ENCODE assay signal across 25 cellular contexts in genomic region chr12:47311514-47311913, GRCh38.
DNase-seq lines count a peak whose midpoint lies in the region; ATAC-seq, FAIRE-seq and TF ChIP-seq lines count a peak whose summit lies in the region.
"Had no signal": no experiment of that assay in that cellular context is flagged by ENCODE, and none has a peak within 500 bp of the region (broad histone marks: within the 10 kb centered on the region; RNA-seq: fewer than 3 reads in every experiment).

No MANE protein-coding gene starts in this region.

- in situ Hi-C loops in GM12878 (cut with MboI) = no loop called here

- H3K79me2 ChIP-seq in SU-DHL-6 (ENCODE audit: insufficient read depth, low read length) (no peaks in the 10 kb centered on the region), GM12878 (ENCODE audit: control insufficient read depth, insufficient read depth, low read length) (no peaks in the 10 kb centered on the region)

- SMC1A ChIA-PET in GM12878 (lab: Charles Lee; ENCODE audit: uncharacterized antibody, unreplicated experiment) = interaction anchor here (1.1 to 2.9 kb wide), 4 partner anchors 10 to 278 kb away, joined by 3 to 11 read pairs (median 5); no protein-coding TSS in a partner anchor

- H3K36me3 ChIP-seq in SU-DHL-6 (ENCODE audit: low read length) (no peaks in the 10 kb centered on the region), GM12878 (ENCODE audit: control insufficient read depth in 2 of 2, insufficient read depth in 2 of 2, low read length in 1 of 2) (no peaks in the 10 kb centered on the region), SJCRH30 (no peaks in the 10 kb centered on the region), prostate gland (no peaks in the 10 kb centered on the region)
- H3K36me3 ChIP-seq: BLaER1 treated with 17β-estradiol and CSF1 and Interleukin-3, amounts not matched to agents 10 nM and 100 nM had no signal

- H3K4me3 Mint-ChIP-seq in activated naive CD4-positive, alpha-beta T cell treated with anti-CD3 and anti-CD28 coated beads, Interleukin-2, amount 50 U/mL, for 24 hours = peak overlapping the region; percentile 20
- no peak overlapping the region for H3K4me3 Mint-ChIP-seq in activated naive CD4-positive, alpha-beta T cell treated with anti-CD3 and anti-CD28 coated beads for 36 hours
- H3K4me3 Mint-ChIP-seq in stimulated activated memory B cell treated with anti-CD40 and anti-IgM and Interleukin-4, amounts not matched to agents 10 μg/mL and 1 μg/mL and 100 μg/mL, for 72 hours = no peak overlapping the region
- H3K4me3 Mint-ChIP-seq: CD8-positive, alpha-beta T cell had no signal

- TF ChIP-seq CTCF in SU-DHL-6 (IDR thresholded peaks at IDR 0.05; ENCODE audit: insufficient read depth, low read length, poor library complexity, severe bottlenecking) (no peak), GM12878 (IDR thresholded peaks at IDR 0.05 in 2 of 3, conservative IDR thresholded peaks at IDR 0.05 in 1 of 3; ENCODE audit: control insufficient read depth in 2 of 3, extremely low read depth in 1 of 3, insufficient read depth in 1 of 3, low read depth in 3 of 3, low read length in 3 of 3) (no peak), prostate gland (IDR thresholded peaks at IDR 0.05) (no peak)

- TF ChIP-seq RAD21 in GM12878 (IDR thresholded peaks at IDR 0.05; ENCODE audit: insufficient read depth, low read depth, low read length) = no peak

- WGBS in GM12878 (ENCODE audit: insufficient coverage, insufficient replicate concordance, low lambda C conversion rate, missing lambda C conversion rate) = 45% methylated on average over 4 of the region's 4 CpGs
- 86% methylated on average over 4 of the region's 4 CpGs for WGBS in prostate gland

- RAD21 ChIA-PET in GM12878 (lab: Charles Lee; ENCODE audit: unreplicated experiment) = interaction anchor here (0.6 to 1.5 kb wide), 3 partner anchors 240 to 581 kb away, joined by 3 to 4 read pairs (median 3); no protein-coding TSS in a partner anchor

- CTCF ChIA-PET in activated naive CD4-positive, alpha-beta T cell treated with anti-CD3 and anti-CD28 coated beads for 36 hours (lab: Charles Lee) = interaction anchor here (1.2 kb wide), 1 partner anchor 86 kb away, joined by 4 read pairs; no protein-coding TSS in a partner anchor
- CTCF ChIA-PET in GM12878 (lab: Yijun Ruan, JAX) = interaction anchor here (0.8 to 2.6 kb wide), 4 partner anchors 95 to 279 kb away, joined by 3 to 8 read pairs (median 4); no protein-coding TSS in a partner anchor

- H3K9ac ChIP-seq in SU-DHL-6 (ENCODE audit: low read length) (no peak overlapping the region), GM12878 (ENCODE audit: control insufficient read depth, insufficient read depth, low read length) (no peak overlapping the region)
- H3K9ac ChIP-seq: BLaER1 treated with 17β-estradiol and CSF1 and Interleukin-3, amounts not matched to agents 10 nM and 100 nM had no signal

- BruUV-seq in GM12878 (replicated peaks; lab: Mats Ljungman, UMichigan) = no TSS peak

- H3K9me2 ChIP-seq in SU-DHL-6 (replicated peaks; ENCODE audit: insufficient read depth, low read length) = no peaks in the 10 kb centered on the region

- no peaks in the 10 kb centered on the region for H3K27me3 ChIP-seq in SU-DHL-6 (ENCODE audit: low read length)
- H3K27me3 ChIP-seq in GM12878 (replicated peaks in 1 of 2; ENCODE audit: control insufficient read depth in 2 of 2, insufficient read depth in 2 of 2, low read length in 1 of 2) = no peaks in the 10 kb centered on the region
- no peaks in the 10 kb centered on the region for H3K27me3 ChIP-seq in SJCRH30
- H3K27me3 ChIP-seq in prostate gland (replicated peaks; ENCODE audit: insufficient read depth) = no peaks in the 10 kb centered on the region
- H3K27me3 ChIP-seq: BLaER1 treated with 17β-estradiol and CSF1 and Interleukin-3, amounts not matched to agents 10 nM and 100 nM had no signal

- H3K4me3 ChIP-seq in SU-DHL-6 (ENCODE audit: insufficient read depth, low read length, poor library complexity, severe bottlenecking) (no peak overlapping the region), GM12878 (no peak overlapping the region), SJCRH30 (no peak overlapping the region), prostate gland (no peak overlapping the region)
- H3K4me3 ChIP-seq: A549; BLaER1 treated with 17β-estradiol and CSF1 and Interleukin-3, amounts not matched to agents 10 nM and 100 nM had no signal

- H3K36me3 Mint-ChIP-seq in activated naive CD4-positive, alpha-beta T cell treated with anti-CD3 and anti-CD28 coated beads, Interleukin-2, amount 50 U/mL, for 24 hours = peaks cover 29% of the 10 kb centered on the region
- H3K36me3 Mint-ChIP-seq in activated naive CD4-positive, alpha-beta T cell treated with anti-CD3 and anti-CD28 coated beads for 36 hours (ENCODE audit: low read depth) = peaks cover 30% of the 10 kb centered on the region
- peaks cover 15% of the 10 kb centered on the region for H3K36me3 Mint-ChIP-seq in stimulated activated memory B cell treated with anti-CD40 and anti-IgM and Interleukin-4, amounts not matched to agents 10 μg/mL and 1 μg/mL and 100 μg/mL, for 72 hours

- peaks cover 74% of the 10 kb centered on the region for H3K4me1 Mint-ChIP-seq in activated naive CD4-positive, alpha-beta T cell treated with anti-CD3 and anti-CD28 coated beads, Interleukin-2, amount 50 U/mL, for 24 hours
- H3K4me1 Mint-ChIP-seq in activated naive CD4-positive, alpha-beta T cell treated with anti-CD3 and anti-CD28 coated beads for 36 hours (ENCODE audit: low read depth) = peaks cover 59% of the 10 kb centered on the region
- H3K4me1 Mint-ChIP-seq in stimulated activated memory B cell treated with anti-CD40 and anti-IgM and Interleukin-4, amounts not matched to agents 10 μg/mL and 1 μg/mL and 100 μg/mL, for 72 hours = peaks cover 66% of the 10 kb centered on the region

- no peaks in the 10 kb centered on the region for H3K27me3 Mint-ChIP-seq in activated naive CD4-positive, alpha-beta T cell treated with anti-CD3 and anti-CD28 coated beads, Interleukin-2, amount 50 U/mL, for 24 hours
- no peaks in the 10 kb centered on the region for H3K27me3 Mint-ChIP-seq in activated naive CD4-positive, alpha-beta T cell treated with anti-CD3 and anti-CD28 coated beads for 36 hours (ENCODE audit: low read depth)
- H3K27me3 Mint-ChIP-seq in stimulated activated memory B cell treated with anti-CD40 and anti-IgM and Interleukin-4, amounts not matched to agents 10 μg/mL and 1 μg/mL and 100 μg/mL, for 72 hours = no peaks in the 10 kb centered on the region

- peaks cover 3% of the 10 kb centered on the region; the same call in 1 of the 2 replicates for H3K4me1 ChIP-seq in GM12878 (ENCODE audit: control insufficient read depth, insufficient read depth, low read length)
- no peaks in the 10 kb centered on the region for H3K4me1 ChIP-seq in SJCRH30
- no peaks in the 10 kb centered on the region for H3K4me1 ChIP-seq in prostate gland (replicated peaks)

- no peak for TF ChIP-seq EP300 in GM12878 (IDR thresholded peaks at IDR 0.05; ENCODE audit: borderline replicate concordance in 1 of 2, control insufficient read depth in 1 of 2, low read depth in 2 of 2, low read length in 2 of 2)

- H3K4me2 ChIP-seq in SU-DHL-6 (ENCODE audit: low read depth, low read length, poor library complexity, severe bottlenecking) (no peak overlapping the region), GM12878 (ENCODE audit: control insufficient read depth, insufficient read depth) (no peak overlapping the region)
- H3K4me2 ChIP-seq: A549; BLaER1 treated with 17β-estradiol and CSF1 and Interleukin-3, amounts not matched to agents 10 nM and 100 nM had no signal

- FAIRE-seq in GM12878 (lab: Jason Lieb, UNC) = peak; percentile 66
- FAIRE-seq: A549, GM12891 had no signal

- ATAC-seq in GM12878 = no peak
- ATAC-seq in stimulated activated memory B cell treated with anti-CD40 and anti-IgM and Interleukin-4, amounts not matched to agents 10 μg/mL and 1 μg/mL and 100 μg/mL, for 72 hours = no peak
- ATAC-seq: A549; CD8-positive, alpha-beta T cell; HCT116 had no signal

- POLR2A ChIA-PET in GM12878 (lab: Charles Lee) = no interaction called here

- no peaks in the 10 kb centered on the region for H3K9me3 ChIP-seq in SU-DHL-6 (ENCODE audit: insufficient read depth, low read length)
- no peaks in the 10 kb centered on the region for H3K9me3 ChIP-seq in GM12878 (replicated peaks; ENCODE audit: control insufficient read depth, insufficient read depth, low read length)
- H3K9me3 ChIP-seq in SJCRH30 (replicated peaks) = no peaks in the 10 kb centered on the region
- no peaks in the 10 kb centered on the region for H3K9me3 ChIP-seq in prostate gland

- DNase-seq in activated naive CD4-positive, alpha-beta T cell treated with anti-CD3 and anti-CD28 coated beads for 36 hours = no peak
- DNase-seq in GM12878 (ENCODE audit: low read depth, low spot score) = no peak
- no peak for DNase-seq in SJCRH30
- DNase-seq in prostate gland (ENCODE audit: low spot score) = no peak
- no peak for DNase-seq in activated CD8-positive, alpha-beta memory T cell treated with anti-CD3 and anti-CD28 coated beads for 24 hours
- DNase-seq: Calu3; CD8-positive, alpha-beta T cell; EL; GOT3; KBM-7; NCI-H1105 treated with DMSO at 0.1 percent for 48 hours; NCI-H1694 treated with DMSO at 0.1 percent for 48 hours; NCI-H2107; NCI-H510A; NCI-H748 treated with DMSO at 0.1 percent for 48 hours; NK-92 treated with Interleukin-12 subunit alpha and Interleukin-12 subunit beta, amount 100 ng/mL, for 24 hours; OCI-M1; Right ventricle myocardium superior had no signal

- peaks cover 15% of the 10 kb centered on the region for H3K9me3 Mint-ChIP-seq in activated naive CD4-positive, alpha-beta T cell treated with anti-CD3 and anti-CD28 coated beads, Interleukin-2, amount 50 U/mL, for 24 hours
- H3K9me3 Mint-ChIP-seq in activated naive CD4-positive, alpha-beta T cell treated with anti-CD3 and anti-CD28 coated beads for 36 hours = peaks cover 34% of the 10 kb centered on the region
- peaks cover 7% of the 10 kb centered on the region for H3K9me3 Mint-ChIP-seq in stimulated activated memory B cell treated with anti-CD40 and anti-IgM and Interleukin-4, amounts not matched to agents 10 μg/mL and 1 μg/mL and 100 μg/mL, for 72 hours

- H3K27ac Mint-ChIP-seq in activated naive CD4-positive, alpha-beta T cell treated with anti-CD3 and anti-CD28 coated beads, Interleukin-2, amount 50 U/mL, for 24 hours = peak overlapping the region; percentile 93
- H3K27ac Mint-ChIP-seq in activated naive CD4-positive, alpha-beta T cell treated with anti-CD3 and anti-CD28 coated beads for 36 hours = no peak overlapping the region
- H3K27ac Mint-ChIP-seq in stimulated activated memory B cell treated with anti-CD40 and anti-IgM and Interleukin-4, amounts not matched to agents 10 μg/mL and 1 μg/mL and 100 μg/mL, for 72 hours = peak overlapping the region; percentile 71
- H3K27ac Mint-ChIP-seq: CD8-positive, alpha-beta T cell had no signal

- H3F3A ChIP-seq in SU-DHL-6 (ENCODE audit: insufficient read depth) = peaks cover 11% of the 10 kb centered on the region; the same call in 1 of the 2 replicates

- H4K20me1 ChIP-seq in SU-DHL-6 (ENCODE audit: low read depth, low read length) = no peaks in the 10 kb centered on the region
- no peaks in the 10 kb centered on the region for H4K20me1 ChIP-seq in GM12878 (ENCODE audit: control insufficient read depth, insufficient read depth)
- H4K20me1 ChIP-seq: BLaER1 treated with 17β-estradiol and CSF1 and Interleukin-3, amounts not matched to agents 10 nM and 100 nM had no signal

- H3K27ac ChIP-seq in SU-DHL-6 (ENCODE audit: low read depth, low read length) = peak overlapping the region; percentile 86
- no peak overlapping the region for H3K27ac ChIP-seq in GM12878 (ENCODE audit: control insufficient read depth, insufficient read depth)
- no peak overlapping the region for H3K27ac ChIP-seq in SJCRH30
- no peak overlapping the region for H3K27ac ChIP-seq in prostate gland
- H3K27ac ChIP-seq: BLaER1 treated with 17β-estradiol and CSF1 and Interleukin-3, amounts not matched to agents 10 nM and 100 nM had no signal

- intact Hi-C loops in activated naive CD4-positive, alpha-beta T cell treated with anti-CD3 and anti-CD28 coated beads for 36 hours (cut with micrococcal nuclease) = no loop called here
- intact Hi-C loops in GM12878 (cut with micrococcal nuclease; ENCODE audit: unreplicated experiment) (loop anchor here (5.0 kb wide), 1 partner anchor 86 kb away; no protein-coding TSS in a partner anchor), prostate gland (cut with DNase I) (no loop called here)

- TF ChIP-seq POLR2A in GM12878 (IDR thresholded peaks at IDR 0.05; ENCODE audit: low read depth, low read length) = no peak
- no peak for TF ChIP-seq POLR2A in prostate gland (IDR thresholded peaks at IDR 0.05)

- H2AFZ ChIP-seq in SU-DHL-6 (ENCODE audit: low read depth, low read length, severe bottlenecking) (peak overlapping the region; percentile 73), GM12878 (ENCODE audit: control insufficient read depth, low read depth, low read length) (no peak overlapping the region)
